13 cellular contexts compared by ENCODE assay signal in the genomic region with DNA sequence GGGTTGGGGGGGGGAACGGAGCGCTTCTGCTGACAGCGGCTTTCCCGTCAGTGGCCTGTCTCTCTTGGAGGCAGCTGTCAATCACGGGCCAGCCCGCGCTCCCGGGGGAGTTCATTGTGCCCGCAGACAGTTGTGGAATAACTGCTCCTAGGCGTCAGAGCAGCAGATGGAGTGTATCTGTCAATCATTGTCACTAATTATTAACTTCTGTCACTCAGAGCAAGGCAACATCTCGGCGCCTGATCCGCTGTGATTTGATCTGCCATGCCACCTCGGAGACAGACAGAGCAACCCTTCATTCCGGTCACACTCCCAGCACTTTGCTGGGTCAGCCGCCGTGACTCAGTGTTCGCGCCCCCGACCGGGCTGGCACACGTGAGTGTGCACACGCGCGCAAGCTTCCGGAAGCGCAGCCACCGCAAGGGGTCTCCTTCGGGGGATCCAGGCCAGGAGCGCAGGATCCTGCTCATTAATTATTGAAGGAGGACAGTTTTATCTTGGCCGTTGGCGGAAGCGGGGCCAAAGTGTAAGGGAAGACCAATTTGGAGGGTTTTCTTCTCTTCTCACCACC.
DNase-seq lines count a peak whose midpoint lies in the region; ATAC-seq and TF ChIP-seq lines count a peak whose summit lies in the region.
"Had no signal": no experiment of that assay in that cellular context is flagged by ENCODE, and none has a peak within 500 bp of the region (broad histone marks: within the 10 kb centered on the region; RNA-seq: fewer than 3 reads in every experiment).

No MANE protein-coding gene starts in this region.

- DNase-seq in NCI-H82 treated with DMSO at 0.1 percent for 48 hours (lab: John Stamatoyannopoulos, UW; ENCODE audit: unreplicated experiment) (peak; percentile 79), NCI-H446 treated with DMSO at 0.1 percent for 48 hours (lab: John Stamatoyannopoulos, UW) (no peak), brain microvascular endothelial cell (no peak)
- no peak for DNase-seq in activated CD4-positive, CD25-positive, alpha-beta regulatory T cell (lab: John Stamatoyannopoulos, UW)
- DNase-seq: CD8-positive, alpha-beta T cell; immature natural killer cell; NCI-H1092 treated with DMSO at 0.1 percent for 48 hours; T-helper 2 cell had no signal

- H3K9ac ChIP-seq in BLaER1 (peak overlapping the region; percentile 52; the same call in 1 of the 2 replicates), neural cell (ENCODE audit: low read length) (no peak overlapping the region)

- no peak for TF ChIP-seq CTCF in neural cell (IDR thresholded peaks at IDR 0.05; ENCODE audit: poor library complexity, severe bottlenecking)
- TF ChIP-seq CTCF in brain microvascular endothelial cell (IDR thresholded peaks at IDR 0.05; ENCODE audit: low read depth, low read length, missing control alignments), result no peak

- in situ Hi-C loops in brain microvascular endothelial cell (cut with HindIII; ENCODE audit: low pct_ligation_motif_present, low sequenced_read_pairs), result no loop called here

- H4K20me1 ChIP-seq in BLaER1, result no peaks in the 10 kb centered on the region
- no peaks in the 10 kb centered on the region for H4K20me1 ChIP-seq in neural cell (ENCODE audit: insufficient read depth)

- H3K36me3 ChIP-seq in BLaER1, result no peaks in the 10 kb centered on the region
- no peaks in the 10 kb centered on the region for H3K36me3 ChIP-seq in neural cell (ENCODE audit: insufficient read depth, low read length)
- H3K36me3 ChIP-seq in brain microvascular endothelial cell (replicated peaks), result no peaks in the 10 kb centered on the region

- H3K9me2 ChIP-seq in neural cell (ENCODE audit: insufficient read depth, low read length), result no peaks in the 10 kb centered on the region

- ATAC-seq in GM21619 (IDR thresholded peaks at IDR 0.05; ENCODE audit: unreplicated experiment), result peak; percentile 45
- no peak for ATAC-seq in activated CD4-positive, CD25-positive, alpha-beta regulatory T cell treated with anti-CD3 and anti-CD28 coated beads, Interleukin-2, amount 50 U/mL, for 24 hours
- ATAC-seq: activated naive CD4-positive, alpha-beta T cell treated with anti-CD3 and anti-CD28 coated beads, Interleukin-2, amount 50 U/mL, for 72 hours; CD8-positive, alpha-beta T cell had no signal

- TF ChIP-seq RAD21 in neural cell (conservative IDR thresholded peaks at IDR 0.05), result no peak

- H2AFZ ChIP-seq in neural cell (ENCODE audit: low read depth, low read length), result no peak overlapping the region

- H3K27ac ChIP-seq in BLaER1 (peak overlapping the region; percentile 75), neural cell (ENCODE audit: low read length) (peak overlapping the region; percentile 58), brain microvascular endothelial cell (no peak overlapping the region)

- H3K4me1 ChIP-seq in BLaER1, result peaks cover 80% of the 10 kb centered on the region

- H3K79me2 ChIP-seq in neural cell (replicated peaks; ENCODE audit: insufficient read depth, low read length), result no peaks in the 10 kb centered on the region

- H3K27me3 ChIP-seq in BLaER1 (no peaks in the 10 kb centered on the region), neural cell (ENCODE audit: insufficient read depth, low read depth, low read length) (no peaks in the 10 kb centered on the region), brain microvascular endothelial cell (replicated peaks) (peaks cover 23% of the 10 kb centered on the region)

- TF ChIP-seq EP300 in neural cell (conservative IDR thresholded peaks at IDR 0.05; ENCODE audit: poor library complexity, severe bottlenecking), result peak; percentile 100

- peak overlapping the region; percentile 86 for H3K4me2 ChIP-seq in BLaER1
- H3K4me2 ChIP-seq in neural cell (ENCODE audit: low read length), result no peak overlapping the region

- peak overlapping the region; percentile 55 for H3K4me3 ChIP-seq in BLaER1
- H3K4me3 ChIP-seq in neural cell (ENCODE audit: low read length), result peak overlapping the region; percentile 51
- no peak overlapping the region for H3K4me3 ChIP-seq in brain microvascular endothelial cell (ENCODE audit: low read depth, low read length)

- no peaks in the 10 kb centered on the region for H3F3A ChIP-seq in neural cell (ENCODE audit: insufficient read depth, low read length, poor library complexity, severe bottlenecking)

- H3K9me3 ChIP-seq in BLaER1 (no peaks in the 10 kb centered on the region), neural cell (ENCODE audit: low read length) (no peaks in the 10 kb centered on the region)

TF ChIP-seq in neural cell, 6 proteins besides CTCF, POLR2A, EP300 and RAD21:
- TF ChIP-seq TAF1 (IDR thresholded peaks at IDR 0.05; ENCODE audit: low read depth) (no peak), POLR2AphosphoS5 (IDR thresholded peaks at IDR 0.05) (peak; percentile 97), EZH2 (IDR thresholded peaks at IDR 0.05; ENCODE audit: borderline replicate concordance, insufficient read depth, low read length, poor library complexity, severe bottlenecking) (no peak), SMC3 (conservative IDR thresholded peaks at IDR 0.05; ENCODE audit: poor library complexity) (no peak), MXI1 (conservative IDR thresholded peaks at IDR 0.05; ENCODE audit: poor library complexity, severe bottlenecking) (peak; percentile 9)
- TF ChIP-seq, protein P1, sequence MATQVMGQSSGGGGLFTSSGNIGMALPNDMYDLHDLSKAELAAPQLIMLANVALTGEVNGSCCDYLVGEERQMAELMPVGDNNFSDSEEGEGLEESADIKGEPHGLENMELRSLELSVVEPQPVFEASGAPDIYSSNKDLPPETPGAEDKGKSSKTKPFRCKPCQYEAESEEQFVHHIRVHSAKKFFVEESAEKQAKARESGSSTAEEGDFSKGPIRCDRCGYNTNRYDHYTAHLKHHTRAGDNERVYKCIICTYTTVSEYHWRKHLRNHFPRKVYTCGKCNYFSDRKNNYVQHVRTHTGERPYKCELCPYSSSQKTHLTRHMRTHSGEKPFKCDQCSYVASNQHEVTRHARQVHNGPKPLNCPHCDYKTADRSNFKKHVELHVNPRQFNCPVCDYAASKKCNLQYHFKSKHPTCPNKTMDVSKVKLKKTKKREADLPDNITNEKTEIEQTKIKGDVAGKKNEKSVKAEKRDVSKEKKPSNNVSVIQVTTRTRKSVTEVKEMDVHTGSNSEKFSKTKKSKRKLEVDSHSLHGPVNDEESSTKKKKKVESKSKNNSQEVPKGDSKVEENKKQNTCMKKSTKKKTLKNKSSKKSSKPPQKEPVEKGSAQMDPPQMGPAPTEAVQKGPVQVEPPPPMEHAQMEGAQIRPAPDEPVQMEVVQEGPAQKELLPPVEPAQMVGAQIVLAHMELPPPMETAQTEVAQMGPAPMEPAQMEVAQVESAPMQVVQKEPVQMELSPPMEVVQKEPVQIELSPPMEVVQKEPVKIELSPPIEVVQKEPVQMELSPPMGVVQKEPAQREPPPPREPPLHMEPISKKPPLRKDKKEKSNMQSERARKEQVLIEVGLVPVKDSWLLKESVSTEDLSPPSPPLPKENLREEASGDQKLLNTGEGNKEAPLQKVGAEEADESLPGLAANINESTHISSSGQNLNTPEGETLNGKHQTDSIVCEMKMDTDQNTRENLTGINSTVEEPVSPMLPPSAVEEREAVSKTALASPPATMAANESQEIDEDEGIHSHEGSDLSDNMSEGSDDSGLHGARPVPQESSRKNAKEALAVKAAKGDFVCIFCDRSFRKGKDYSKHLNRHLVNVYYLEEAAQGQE (IDR thresholded peaks at IDR 0.05; ENCODE audit: borderline replicate concordance), result peak; percentile 38
